ENCODE assay signal across 1 cellular context in the genomic region with DNA sequence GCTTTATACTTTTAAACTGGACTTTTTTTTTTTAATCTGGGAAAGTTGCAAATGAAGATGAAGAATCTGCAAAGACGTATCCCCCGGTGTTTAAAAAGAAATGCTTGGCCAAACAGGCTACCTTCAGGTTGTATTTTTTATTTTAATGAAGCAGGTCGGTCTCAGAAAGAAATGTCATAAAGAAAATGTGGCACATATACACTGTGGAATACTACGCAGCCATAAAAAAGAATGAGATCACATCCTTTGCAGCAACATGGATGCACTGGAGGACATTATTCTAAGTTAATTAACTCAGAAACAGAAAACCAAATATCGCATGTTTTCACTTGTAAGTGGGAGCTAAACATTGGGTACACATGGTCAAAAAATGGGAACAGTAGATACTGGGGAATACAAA.
TF ChIP-seq lines count a peak whose summit lies in the region.

No MANE protein-coding gene starts in this region.

TF ChIP-seq in SK-N-SH treated with all-trans-retinoic acid at 6 μM for 48 hours, 23 proteins besides CTCF, POLR2A, EP300 and RAD21 (continued from another document):
- TF ChIP-seq, protein P1, sequence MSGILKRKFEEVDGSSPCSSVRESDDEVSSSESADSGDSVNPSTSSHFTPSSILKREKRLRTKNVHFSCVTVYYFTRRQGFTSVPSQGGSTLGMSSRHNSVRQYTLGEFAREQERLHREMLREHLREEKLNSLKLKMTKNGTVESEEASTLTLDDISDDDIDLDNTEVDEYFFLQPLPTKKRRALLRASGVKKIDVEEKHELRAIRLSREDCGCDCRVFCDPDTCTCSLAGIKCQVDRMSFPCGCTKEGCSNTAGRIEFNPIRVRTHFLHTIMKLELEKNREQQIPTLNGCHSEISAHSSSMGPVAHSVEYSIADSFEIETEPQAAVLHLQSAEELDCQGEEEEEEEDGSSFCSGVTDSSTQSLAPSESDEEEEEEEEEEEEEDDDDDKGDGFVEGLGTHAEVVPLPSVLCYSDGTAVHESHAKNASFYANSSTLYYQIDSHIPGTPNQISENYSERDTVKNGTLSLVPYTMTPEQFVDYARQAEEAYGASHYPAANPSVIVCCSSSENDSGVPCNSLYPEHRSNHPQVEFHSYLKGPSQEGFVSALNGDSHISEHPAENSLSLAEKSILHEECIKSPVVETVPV (CRISPR knock-in tag; IDR thresholded peaks at IDR 0.05): no peak
- TF ChIP-seq TCF4 (CRISPR knock-in tag; IDR thresholded peaks at IDR 0.05; ENCODE audit: borderline replicate concordance): no peak
- no peak for TF ChIP-seq ARNTL (CRISPR knock-in tag; IDR thresholded peaks at IDR 0.05; ENCODE audit: borderline replicate concordance, low read depth)
- TF ChIP-seq SNAI2 (CRISPR knock-in tag; IDR thresholded peaks at IDR 0.05): no peak
- TF ChIP-seq ZC3H10 (CRISPR knock-in tag; IDR thresholded peaks at IDR 0.05): no peak
- no peak for TF ChIP-seq BACH2 (CRISPR knock-in tag; IDR thresholded peaks at IDR 0.05; ENCODE audit: borderline replicate concordance)
- TF ChIP-seq ZNF8 (CRISPR knock-in tag; IDR thresholded peaks at IDR 0.05): no peak
- TF ChIP-seq TOX (CRISPR knock-in tag; IDR thresholded peaks at IDR 0.05; ENCODE audit: borderline replicate concordance): no peak
- no peak for TF ChIP-seq OSR1 (CRISPR knock-in tag; IDR thresholded peaks at IDR 0.05)
- TF ChIP-seq ZFP3 (CRISPR knock-in tag; IDR thresholded peaks at IDR 0.05): no peak
